ENCODE assay signal across 1 cellular context in the genomic region with DNA sequence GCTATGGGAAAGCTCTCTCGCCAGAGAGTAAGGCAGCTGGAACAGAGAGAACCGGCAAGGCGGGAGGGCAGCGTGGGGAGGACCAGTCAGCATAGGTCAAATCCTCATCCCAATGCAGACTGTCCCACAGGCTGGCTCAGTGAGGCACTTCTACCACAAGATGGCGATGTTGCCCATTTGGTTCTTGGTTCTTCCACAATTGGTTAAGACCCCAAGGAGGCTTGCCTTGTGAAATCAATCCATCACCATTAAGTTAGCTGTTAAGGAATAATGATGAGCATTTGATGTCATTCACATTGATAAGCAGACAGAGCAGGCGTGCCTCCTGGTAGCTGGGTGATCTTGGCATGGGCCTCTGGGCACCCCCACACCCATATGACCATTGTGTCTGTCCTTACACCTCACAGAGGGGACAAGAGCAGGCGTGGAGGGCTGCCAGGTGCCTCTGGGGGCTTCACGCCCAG.
TF ChIP-seq lines count a peak whose summit lies in the region.

No MANE protein-coding gene starts in this region.

TF ChIP-seq in HepG2, 621 proteins besides CTCF, POLR2A, EP300 and RAD21 (continued from another document and continues in another):
- TF ChIP-seq, protein P1, sequence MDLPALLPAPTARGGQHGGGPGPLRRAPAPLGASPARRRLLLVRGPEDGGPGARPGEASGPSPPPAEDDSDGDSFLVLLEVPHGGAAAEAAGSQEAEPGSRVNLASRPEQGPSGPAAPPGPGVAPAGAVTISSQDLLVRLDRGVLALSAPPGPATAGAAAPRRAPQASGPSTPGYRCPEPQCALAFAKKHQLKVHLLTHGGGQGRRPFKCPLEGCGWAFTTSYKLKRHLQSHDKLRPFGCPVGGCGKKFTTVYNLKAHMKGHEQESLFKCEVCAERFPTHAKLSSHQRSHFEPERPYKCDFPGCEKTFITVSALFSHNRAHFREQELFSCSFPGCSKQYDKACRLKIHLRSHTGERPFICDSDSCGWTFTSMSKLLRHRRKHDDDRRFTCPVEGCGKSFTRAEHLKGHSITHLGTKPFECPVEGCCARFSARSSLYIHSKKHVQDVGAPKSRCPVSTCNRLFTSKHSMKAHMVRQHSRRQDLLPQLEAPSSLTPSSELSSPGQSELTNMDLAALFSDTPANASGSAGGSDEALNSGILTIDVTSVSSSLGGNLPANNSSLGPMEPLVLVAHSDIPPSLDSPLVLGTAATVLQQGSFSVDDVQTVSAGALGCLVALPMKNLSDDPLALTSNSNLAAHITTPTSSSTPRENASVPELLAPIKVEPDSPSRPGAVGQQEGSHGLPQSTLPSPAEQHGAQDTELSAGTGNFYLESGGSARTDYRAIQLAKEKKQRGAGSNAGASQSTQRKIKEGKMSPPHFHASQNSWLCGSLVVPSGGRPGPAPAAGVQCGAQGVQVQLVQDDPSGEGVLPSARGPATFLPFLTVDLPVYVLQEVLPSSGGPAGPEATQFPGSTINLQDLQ (CRISPR knock-in tag; IDR thresholded peaks at IDR 0.05) = no peak
- TF ChIP-seq, protein P2, sequence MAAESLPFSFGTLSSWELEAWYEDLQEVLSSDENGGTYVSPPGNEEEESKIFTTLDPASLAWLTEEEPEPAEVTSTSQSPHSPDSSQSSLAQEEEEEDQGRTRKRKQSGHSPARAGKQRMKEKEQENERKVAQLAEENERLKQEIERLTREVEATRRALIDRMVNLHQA (CRISPR knock-in tag; IDR thresholded peaks at IDR 0.05) = no peak
- no peak for TF ChIP-seq SKI (IDR thresholded peaks at IDR 0.05; ENCODE audit: partially characterized antibody)
- no peak for TF ChIP-seq ZNF703 (CRISPR knock-in tag; IDR thresholded peaks at IDR 0.05; ENCODE audit: borderline replicate concordance)
- TF ChIP-seq, protein P3, sequence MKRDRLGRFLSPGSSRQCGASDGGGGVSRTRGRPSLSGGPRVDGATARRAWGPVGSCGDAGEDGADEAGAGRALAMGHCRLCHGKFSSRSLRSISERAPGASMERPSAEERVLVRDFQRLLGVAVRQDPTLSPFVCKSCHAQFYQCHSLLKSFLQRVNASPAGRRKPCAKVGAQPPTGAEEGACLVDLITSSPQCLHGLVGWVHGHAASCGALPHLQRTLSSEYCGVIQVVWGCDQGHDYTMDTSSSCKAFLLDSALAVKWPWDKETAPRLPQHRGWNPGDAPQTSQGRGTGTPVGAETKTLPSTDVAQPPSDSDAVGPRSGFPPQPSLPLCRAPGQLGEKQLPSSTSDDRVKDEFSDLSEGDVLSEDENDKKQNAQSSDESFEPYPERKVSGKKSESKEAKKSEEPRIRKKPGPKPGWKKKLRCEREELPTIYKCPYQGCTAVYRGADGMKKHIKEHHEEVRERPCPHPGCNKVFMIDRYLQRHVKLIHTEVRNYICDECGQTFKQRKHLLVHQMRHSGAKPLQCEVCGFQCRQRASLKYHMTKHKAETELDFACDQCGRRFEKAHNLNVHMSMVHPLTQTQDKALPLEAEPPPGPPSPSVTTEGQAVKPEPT (CRISPR knock-in tag; IDR thresholded peaks at IDR 0.05; ENCODE audit: low read depth) = 0 out of 2 replicates have a peak, but pooled peaks have one; percentile 29
- no peak for TF ChIP-seq EZH2 (conservative IDR thresholded peaks at IDR 0.05; ENCODE audit: low read depth, low read length)
- no peak for TF ChIP-seq ZNF543 (CRISPR knock-in tag; IDR thresholded peaks at IDR 0.05)
- TF ChIP-seq MYNN (CRISPR knock-in tag; IDR thresholded peaks at IDR 0.05; ENCODE audit: low read depth) = no peak
- peak; percentile 69; the same call in 1 of the 2 replicates for TF ChIP-seq ZNF782 (CRISPR knock-in tag; IDR thresholded peaks at IDR 0.05; ENCODE audit: borderline replicate concordance)
- TF ChIP-seq ZNF337 (CRISPR knock-in tag; IDR thresholded peaks at IDR 0.05; ENCODE audit: borderline replicate concordance, low read depth) = no peak
- TF ChIP-seq, protein P4, sequence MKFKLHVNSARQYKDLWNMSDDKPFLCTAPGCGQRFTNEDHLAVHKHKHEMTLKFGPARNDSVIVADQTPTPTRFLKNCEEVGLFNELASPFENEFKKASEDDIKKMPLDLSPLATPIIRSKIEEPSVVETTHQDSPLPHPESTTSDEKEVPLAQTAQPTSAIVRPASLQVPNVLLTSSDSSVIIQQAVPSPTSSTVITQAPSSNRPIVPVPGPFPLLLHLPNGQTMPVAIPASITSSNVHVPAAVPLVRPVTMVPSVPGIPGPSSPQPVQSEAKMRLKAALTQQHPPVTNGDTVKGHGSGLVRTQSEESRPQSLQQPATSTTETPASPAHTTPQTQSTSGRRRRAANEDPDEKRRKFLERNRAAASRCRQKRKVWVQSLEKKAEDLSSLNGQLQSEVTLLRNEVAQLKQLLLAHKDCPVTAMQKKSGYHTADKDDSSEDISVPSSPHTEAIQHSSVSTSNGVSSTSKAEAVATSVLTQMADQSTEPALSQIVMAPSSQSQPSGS (CRISPR knock-in tag; IDR thresholded peaks at IDR 0.05) = 0 out of 2 replicates have a peak, but pooled peaks have one; percentile 52
- no peak for TF ChIP-seq MED13 (CRISPR knock-in tag; IDR thresholded peaks at IDR 0.05)
- TF ChIP-seq KLF12 (CRISPR knock-in tag; IDR thresholded peaks at IDR 0.05; ENCODE audit: borderline replicate concordance) = no peak
- TF ChIP-seq ZNF124 (CRISPR knock-in tag; IDR thresholded peaks at IDR 0.05) = no peak
- TF ChIP-seq ESRRA (CRISPR knock-in tag; IDR thresholded peaks at IDR 0.05; ENCODE audit: low read depth) = no peak
- TF ChIP-seq WIZ (CRISPR knock-in tag; IDR thresholded peaks at IDR 0.05) = no peak
- no peak for TF ChIP-seq ZNF737 (CRISPR knock-in tag; IDR thresholded peaks at IDR 0.05; ENCODE audit: borderline replicate concordance)
- TF ChIP-seq ZNF260 (CRISPR knock-in tag; IDR thresholded peaks at IDR 0.05; ENCODE audit: borderline replicate concordance, low read depth) = no peak
- no peak for TF ChIP-seq ZEB1 (IDR thresholded peaks at IDR 0.05; ENCODE audit: insufficient replicate concordance, low read depth)
- TF ChIP-seq ZNF354B (CRISPR knock-in tag; IDR thresholded peaks at IDR 0.05) = no peak
- no peak for TF ChIP-seq NCOA5 (CRISPR knock-in tag; IDR thresholded peaks at IDR 0.05)
- no peak for TF ChIP-seq ZNF160 (CRISPR knock-in tag; IDR thresholded peaks at IDR 0.05)
- TF ChIP-seq KLF15 (CRISPR knock-in tag; IDR thresholded peaks at IDR 0.05; ENCODE audit: borderline replicate concordance) = no peak
- TF ChIP-seq, protein P5, sequence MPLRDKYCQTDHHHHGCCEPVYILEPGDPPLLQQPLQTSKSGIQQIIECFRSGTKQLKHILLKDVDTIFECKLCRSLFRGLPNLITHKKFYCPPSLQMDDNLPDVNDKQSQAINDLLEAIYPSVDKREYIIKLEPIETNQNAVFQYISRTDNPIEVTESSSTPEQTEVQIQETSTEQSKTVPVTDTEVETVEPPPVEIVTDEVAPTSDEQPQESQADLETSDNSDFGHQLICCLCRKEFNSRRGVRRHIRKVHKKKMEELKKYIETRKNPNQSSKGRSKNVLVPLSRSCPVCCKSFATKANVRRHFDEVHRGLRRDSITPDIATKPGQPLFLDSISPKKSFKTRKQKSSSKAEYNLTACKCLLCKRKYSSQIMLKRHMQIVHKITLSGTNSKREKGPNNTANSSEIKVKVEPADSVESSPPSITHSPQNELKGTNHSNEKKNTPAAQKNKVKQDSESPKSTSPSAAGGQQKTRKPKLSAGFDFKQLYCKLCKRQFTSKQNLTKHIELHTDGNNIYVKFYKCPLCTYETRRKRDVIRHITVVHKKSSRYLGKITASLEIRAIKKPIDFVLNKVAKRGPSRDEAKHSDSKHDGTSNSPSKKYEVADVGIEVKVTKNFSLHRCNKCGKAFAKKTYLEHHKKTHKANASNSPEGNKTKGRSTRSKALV (CRISPR knock-in tag; IDR thresholded peaks at IDR 0.05) = no peak
- TF ChIP-seq FOSL2 (CRISPR knock-in tag; IDR thresholded peaks at IDR 0.05) = peak; percentile 49
- TF ChIP-seq GLI4 (CRISPR knock-in tag; IDR thresholded peaks at IDR 0.05; ENCODE audit: borderline replicate concordance) = no peak
- TF ChIP-seq, protein P6, sequence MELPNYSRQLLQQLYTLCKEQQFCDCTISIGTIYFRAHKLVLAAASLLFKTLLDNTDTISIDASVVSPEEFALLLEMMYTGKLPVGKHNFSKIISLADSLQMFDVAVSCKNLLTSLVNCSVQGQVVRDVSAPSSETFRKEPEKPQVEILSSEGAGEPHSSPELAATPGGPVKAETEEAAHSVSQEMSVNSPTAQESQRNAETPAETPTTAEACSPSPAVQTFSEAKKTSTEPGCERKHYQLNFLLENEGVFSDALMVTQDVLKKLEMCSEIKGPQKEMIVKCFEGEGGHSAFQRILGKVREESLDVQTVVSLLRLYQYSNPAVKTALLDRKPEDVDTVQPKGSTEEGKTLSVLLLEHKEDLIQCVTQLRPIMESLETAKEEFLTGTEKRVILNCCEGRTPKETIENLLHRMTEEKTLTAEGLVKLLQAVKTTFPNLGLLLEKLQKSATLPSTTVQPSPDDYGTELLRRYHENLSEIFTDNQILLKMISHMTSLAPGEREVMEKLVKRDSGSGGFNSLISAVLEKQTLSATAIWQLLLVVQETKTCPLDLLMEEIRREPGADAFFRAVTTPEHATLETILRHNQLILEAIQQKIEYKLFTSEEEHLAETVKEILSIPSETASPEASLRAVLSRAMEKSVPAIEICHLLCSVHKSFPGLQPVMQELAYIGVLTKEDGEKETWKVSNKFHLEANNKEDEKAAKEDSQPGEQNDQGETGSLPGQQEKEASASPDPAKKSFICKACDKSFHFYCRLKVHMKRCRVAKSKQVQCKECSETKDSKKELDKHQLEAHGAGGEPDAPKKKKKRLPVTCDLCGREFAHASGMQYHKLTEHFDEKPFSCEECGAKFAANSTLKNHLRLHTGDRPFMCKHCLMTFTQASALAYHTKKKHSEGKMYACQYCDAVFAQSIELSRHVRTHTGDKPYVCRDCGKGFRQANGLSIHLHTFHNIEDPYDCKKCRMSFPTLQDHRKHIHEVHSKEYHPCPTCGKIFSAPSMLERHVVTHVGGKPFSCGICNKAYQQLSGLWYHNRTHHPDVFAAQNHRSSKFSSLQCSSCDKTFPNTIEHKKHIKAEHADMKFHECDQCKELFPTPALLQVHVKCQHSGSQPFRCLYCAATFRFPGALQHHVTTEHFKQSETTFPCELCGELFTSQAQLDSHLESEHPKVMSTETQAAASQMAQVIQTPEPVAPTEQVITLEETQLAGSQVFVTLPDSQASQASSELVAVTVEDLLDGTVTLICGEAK (IDR thresholded peaks at IDR 0.05) = no peak
- TF ChIP-seq, protein P6 (CRISPR knock-in tag; IDR thresholded peaks at IDR 0.05) = no peak
- peak; percentile 53; the same call in 1 of the 2 replicates for TF ChIP-seq PITX1 (CRISPR knock-in tag; IDR thresholded peaks at IDR 0.05)
- TF ChIP-seq RBM39 (IDR thresholded peaks at IDR 0.05; ENCODE audit: low read depth, low read length, poor library complexity, severe bottlenecking) = no peak
- TF ChIP-seq, protein P7, sequence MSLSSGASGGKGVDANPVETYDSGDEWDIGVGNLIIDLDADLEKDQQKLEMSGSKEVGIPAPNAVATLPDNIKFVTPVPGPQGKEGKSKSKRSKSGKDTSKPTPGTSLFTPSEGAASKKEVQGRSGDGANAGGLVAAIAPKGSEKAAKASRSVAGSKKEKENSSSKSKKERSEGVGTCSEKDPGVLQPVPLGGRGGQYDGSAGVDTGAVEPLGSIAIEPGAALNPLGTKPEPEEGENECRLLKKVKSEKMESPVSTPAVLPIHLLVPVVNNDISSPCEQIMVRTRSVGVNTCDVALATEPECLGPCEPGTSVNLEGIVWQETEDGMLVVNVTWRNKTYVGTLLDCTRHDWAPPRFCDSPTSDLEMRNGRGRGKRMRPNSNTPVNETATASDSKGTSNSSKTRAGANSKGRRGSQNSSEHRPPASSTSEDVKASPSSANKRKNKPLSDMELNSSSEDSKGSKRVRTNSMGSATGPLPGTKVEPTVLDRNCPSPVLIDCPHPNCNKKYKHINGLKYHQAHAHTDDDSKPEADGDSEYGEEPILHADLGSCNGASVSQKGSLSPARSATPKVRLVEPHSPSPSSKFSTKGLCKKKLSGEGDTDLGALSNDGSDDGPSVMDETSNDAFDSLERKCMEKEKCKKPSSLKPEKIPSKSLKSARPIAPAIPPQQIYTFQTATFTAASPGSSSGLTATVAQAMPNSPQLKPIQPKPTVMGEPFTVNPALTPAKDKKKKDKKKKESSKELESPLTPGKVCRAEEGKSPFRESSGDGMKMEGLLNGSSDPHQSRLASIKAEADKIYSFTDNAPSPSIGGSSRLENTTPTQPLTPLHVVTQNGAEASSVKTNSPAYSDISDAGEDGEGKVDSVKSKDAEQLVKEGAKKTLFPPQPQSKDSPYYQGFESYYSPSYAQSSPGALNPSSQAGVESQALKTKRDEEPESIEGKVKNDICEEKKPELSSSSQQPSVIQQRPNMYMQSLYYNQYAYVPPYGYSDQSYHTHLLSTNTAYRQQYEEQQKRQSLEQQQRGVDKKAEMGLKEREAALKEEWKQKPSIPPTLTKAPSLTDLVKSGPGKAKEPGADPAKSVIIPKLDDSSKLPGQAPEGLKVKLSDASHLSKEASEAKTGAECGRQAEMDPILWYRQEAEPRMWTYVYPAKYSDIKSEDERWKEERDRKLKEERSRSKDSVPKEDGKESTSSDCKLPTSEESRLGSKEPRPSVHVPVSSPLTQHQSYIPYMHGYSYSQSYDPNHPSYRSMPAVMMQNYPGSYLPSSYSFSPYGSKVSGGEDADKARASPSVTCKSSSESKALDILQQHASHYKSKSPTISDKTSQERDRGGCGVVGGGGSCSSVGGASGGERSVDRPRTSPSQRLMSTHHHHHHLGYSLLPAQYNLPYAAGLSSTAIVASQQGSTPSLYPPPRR (CRISPR knock-in tag; IDR thresholded peaks at IDR 0.05; ENCODE audit: borderline replicate concordance) = no peak
- TF ChIP-seq, protein P8, sequence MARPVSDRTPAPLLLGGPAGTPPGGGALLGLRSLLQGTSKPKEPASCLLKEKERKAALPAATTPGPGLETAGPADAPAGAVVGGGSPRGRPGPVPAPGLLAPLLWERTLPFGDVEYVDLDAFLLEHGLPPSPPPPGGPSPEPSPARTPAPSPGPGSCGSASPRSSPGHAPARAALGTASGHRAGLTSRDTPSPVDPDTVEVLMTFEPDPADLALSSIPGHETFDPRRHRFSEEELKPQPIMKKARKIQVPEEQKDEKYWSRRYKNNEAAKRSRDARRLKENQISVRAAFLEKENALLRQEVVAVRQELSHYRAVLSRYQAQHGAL (CRISPR knock-in tag; IDR thresholded peaks at IDR 0.05; ENCODE audit: not compliant biosample characterization) = no peak
